30 cellular contexts compared by ENCODE assay signal in genomic region chr2:180947208-180947689, GRCh38.
"Had no signal": no experiment of that assay in that cellular context is flagged by ENCODE, and none has a peak within 500 bp of the region (broad histone marks: within the 10 kb centered on the region; RNA-seq: fewer than 3 reads in every experiment).

No MANE protein-coding gene starts in this region.

- H3K36me3 ChIP-seq: ascending aorta, breast epithelium, cardiac muscle cell, esophagus muscularis mucosa had no signal

- H3K9me3 Mint-ChIP-seq: activated CD4-positive, alpha-beta memory T cell treated with anti-CD3 and anti-CD28 coated beads, Interleukin-2, amount 10 ng/mL, durations not matched to agents 7 days and 5 days; activated CD4-positive, alpha-beta T cell treated with anti-CD3 and anti-CD28 coated beads, Interleukin-2, amount 10 ng/mL, durations not matched to agents 7 days and 5 days; activated naive CD4-positive, alpha-beta T cell treated with anti-CD3 and anti-CD28 coated beads, Interleukin-2, amount 10 ng/mL, durations not matched to agents 7 days and 5 days; activated naive CD4-positive, alpha-beta T cell treated with anti-CD3 and anti-CD28 coated beads, Interleukin-2, amount 50 U/mL, for 72 hours; activated naive CD8-positive, alpha-beta T cell treated with anti-CD3 and anti-CD28 coated beads, Interleukin-2, amount 10 ng/mL, durations not matched to agents 7 days and 5 days; activated T-cell treated with anti-CD3 and anti-CD28 coated beads, Interleukin-2, amount 50 U/mL, for 24 hours; brain; central memory CD8-positive, alpha-beta T cell; effector memory CD8-positive, alpha-beta T cell; WTC11 had no signal

- H3K27ac ChIP-seq: ascending aorta, breast epithelium, cardiac muscle cell, esophagus muscularis mucosa, VCaP had no signal

- ATAC-seq: activated T-cell treated with anti-CD3 and anti-CD28 coated beads, Interleukin-2, amount 50 U/mL, for 72 hours; effector memory CD8-positive, alpha-beta T cell; WTC11 had no signal

- H3K9me3 ChIP-seq: ascending aorta, breast epithelium, esophagus muscularis mucosa had no signal

- H3K4me1 ChIP-seq: ascending aorta, breast epithelium, esophagus muscularis mucosa had no signal

- H3K27me3 ChIP-seq: ascending aorta, breast epithelium, cardiac muscle cell, esophagus muscularis mucosa had no signal

- H3K4me3 Mint-ChIP-seq: activated CD4-positive, alpha-beta memory T cell treated with anti-CD3 and anti-CD28 coated beads, Interleukin-2, amount 10 ng/mL, durations not matched to agents 7 days and 5 days; activated CD4-positive, alpha-beta T cell treated with anti-CD3 and anti-CD28 coated beads, Interleukin-2, amount 10 ng/mL, durations not matched to agents 7 days and 5 days; activated naive CD4-positive, alpha-beta T cell treated with anti-CD3 and anti-CD28 coated beads, Interleukin-2, amount 10 ng/mL, durations not matched to agents 7 days and 5 days; activated naive CD8-positive, alpha-beta T cell treated with anti-CD3 and anti-CD28 coated beads, Interleukin-2, amount 10 ng/mL, durations not matched to agents 7 days and 5 days; activated T-cell treated with anti-CD3 and anti-CD28 coated beads, Interleukin-2, amount 50 U/mL, for 24 hours; activated T-cell treated with anti-CD3 and anti-CD28 coated beads, Interleukin-2, amount 50 U/mL, for 72 hours; brain; central memory CD8-positive, alpha-beta T cell; effector memory CD8-positive, alpha-beta T cell; WTC11 had no signal

- H3K4me3 ChIP-seq: ascending aorta, breast epithelium, cardiac muscle cell, esophagus muscularis mucosa had no signal

- H3K4me1 Mint-ChIP-seq: activated naive CD4-positive, alpha-beta T cell treated with anti-CD3 and anti-CD28 coated beads, Interleukin-2, amount 10 ng/mL, durations not matched to agents 7 days and 5 days; activated naive CD8-positive, alpha-beta T cell treated with anti-CD3 and anti-CD28 coated beads, Interleukin-2, amount 10 ng/mL, durations not matched to agents 7 days and 5 days; central memory CD8-positive, alpha-beta T cell had no signal

- H3K27ac Mint-ChIP-seq: activated CD4-positive, alpha-beta memory T cell treated with anti-CD3 and anti-CD28 coated beads, Interleukin-2, amount 10 ng/mL, durations not matched to agents 7 days and 5 days; activated CD4-positive, alpha-beta T cell treated with anti-CD3 and anti-CD28 coated beads, Interleukin-2, amount 10 ng/mL, durations not matched to agents 7 days and 5 days; activated naive CD4-positive, alpha-beta T cell treated with anti-CD3 and anti-CD28 coated beads, Interleukin-2, amount 10 ng/mL, durations not matched to agents 7 days and 5 days; activated naive CD4-positive, alpha-beta T cell treated with anti-CD3 and anti-CD28 coated beads, Interleukin-2, amount 50 U/mL, for 72 hours; activated naive CD8-positive, alpha-beta T cell treated with anti-CD3 and anti-CD28 coated beads, Interleukin-2, amount 10 ng/mL, durations not matched to agents 7 days and 5 days; activated T-cell treated with anti-CD3 and anti-CD28 coated beads, Interleukin-2, amount 50 U/mL, for 24 hours; activated T-cell treated with anti-CD3 and anti-CD28 coated beads, Interleukin-2, amount 50 U/mL, for 72 hours; brain; effector memory CD8-positive, alpha-beta T cell; WTC11 had no signal

- H3K36me3 Mint-ChIP-seq: activated naive CD4-positive, alpha-beta T cell treated with anti-CD3 and anti-CD28 coated beads, Interleukin-2, amount 10 ng/mL, durations not matched to agents 7 days and 5 days; activated naive CD4-positive, alpha-beta T cell treated with anti-CD3 and anti-CD28 coated beads, Interleukin-2, amount 50 U/mL, for 72 hours; activated naive CD8-positive, alpha-beta T cell treated with anti-CD3 and anti-CD28 coated beads, Interleukin-2, amount 10 ng/mL, durations not matched to agents 7 days and 5 days; brain; WTC11 had no signal

- DNase-seq: activated CD4-positive, alpha-beta memory T cell treated with anti-CD3 and anti-CD28 coated beads, Interleukin-2, amount 10 ng/mL, durations not matched to agents 7 days and 5 days; activated CD4-positive, alpha-beta T cell treated with anti-CD3 and anti-CD28 coated beads for 1 hour; activated CD4-positive, alpha-beta T cell treated with anti-CD3 and anti-CD28 coated beads for 4 hours; activated CD4-positive, alpha-beta T cell treated with anti-CD3 and anti-CD28 coated beads, Interleukin-2, amount 10 ng/mL, durations not matched to agents 7 days and 5 days; activated CD4-positive, alpha-beta T cell treated with anti-CD3 and anti-CD28 coated beads, Interleukin-2, amount 50 U/mL, for 4 hours; activated CD8-positive, alpha-beta memory T cell treated with anti-CD3 and anti-CD28 coated beads, Interleukin-2, amount 50 U/mL, for 48 hours; activated gamma-delta T cell; activated naive CD4-positive, alpha-beta T cell; activated naive CD4-positive, alpha-beta T cell treated with anti-CD3 and anti-CD28 coated beads, Interleukin-2, amount 10 ng/mL, durations not matched to agents 7 days and 5 days; activated naive CD8-positive, alpha-beta T cell treated with anti-CD3 and anti-CD28 coated beads, Interleukin-2, amount 10 ng/mL, durations not matched to agents 7 days and 5 days; activated T-cell treated with anti-CD3 and anti-CD28 coated beads for 4 hours; activated T-cell treated with anti-CD3 and anti-CD28 coated beads, Interleukin-2, amount 50 U/mL, for 24 hours; activated T-cell treated with anti-CD3 and anti-CD28 coated beads, Interleukin-2, amount 50 U/mL, for 72 hours; cortex of kidney; dermis blood vessel endothelial cell; effector CD4-positive, alpha-beta T cell; effector memory CD8-positive, alpha-beta T cell; erythroblast; foreskin fibroblast; head of caudate nucleus; T-helper 2 cell had no signal
